ENCODE assay signal across 8 cellular contexts in the genomic region with DNA sequence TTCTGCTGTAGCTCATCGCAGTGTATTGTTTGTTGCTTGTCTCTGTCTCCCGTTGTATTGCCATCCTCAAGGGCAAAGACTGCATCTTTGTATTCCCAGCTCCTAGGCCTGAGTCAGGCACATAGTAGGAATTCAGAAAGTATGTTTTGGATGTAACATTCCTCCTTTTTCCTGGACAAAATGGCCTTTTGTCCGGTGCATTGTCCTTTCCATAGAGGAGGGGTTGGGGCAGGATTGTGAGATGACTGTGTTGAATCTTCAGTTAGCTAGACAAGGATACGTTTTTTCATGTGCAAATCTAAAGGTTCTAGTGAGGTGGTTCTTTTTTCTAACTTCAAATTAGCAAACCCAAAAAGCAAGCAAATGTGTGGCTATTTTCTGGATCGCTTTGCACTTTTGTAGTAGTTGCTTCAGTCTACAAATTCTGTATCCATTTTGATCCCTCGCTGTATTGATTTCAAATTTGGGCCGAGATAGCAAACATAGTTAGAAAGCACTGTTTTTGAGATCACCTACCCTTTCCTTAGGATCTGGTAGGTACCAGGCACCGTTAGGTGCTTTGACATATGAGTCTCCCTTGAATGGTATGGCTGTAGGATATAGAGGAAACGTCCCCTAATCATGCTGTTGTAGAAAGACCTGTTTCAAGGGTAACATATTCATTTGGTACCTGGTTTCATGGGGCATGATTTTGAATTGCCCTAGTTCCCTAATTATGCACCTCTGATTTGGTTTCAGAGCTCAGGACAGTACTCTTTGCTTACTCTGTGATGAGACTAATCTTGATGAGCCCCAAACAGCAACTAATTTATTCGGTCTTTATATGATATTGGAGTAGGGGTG.
DNase-seq lines count a peak whose midpoint lies in the region; ATAC-seq and TF ChIP-seq lines count a peak whose summit lies in the region.

No MANE protein-coding gene starts in this region.

- DNase-seq in AG09309 (ENCODE audit: low read depth), result no peak
- no peak for DNase-seq in central memory CD8-positive, alpha-beta T cell (ENCODE audit: low spot score in 2 of 2)
- DNase-seq in NCI-H524 (lab: John Stamatoyannopoulos, UW), result no peak
- no peak for DNase-seq in NCI-H1436 treated with DMSO at 0.1 percent for 48 hours (lab: John Stamatoyannopoulos, UW)
- DNase-seq in activated CD4-positive, CD25-positive, alpha-beta regulatory T cell (lab: John Stamatoyannopoulos, UW), result no peak

- H3K9me3 ChIP-seq in HUES6 (ENCODE audit: control insufficient read depth, insufficient read depth, low read depth, low read length) (no peaks in the 10 kb centered on the region), mucosa of rectum (ENCODE audit: control insufficient read depth in 2 of 2, low read length in 2 of 2) (no peaks in the 10 kb centered on the region)

- H3K27ac Mint-ChIP-seq in central memory CD8-positive, alpha-beta T cell (ENCODE audit: low read depth), result peak overlapping the region; percentile 90

- no peaks in the 10 kb centered on the region for H3K27me3 ChIP-seq in HUES6 (ENCODE audit: control insufficient read depth, insufficient read depth, low read length)
- H3K27me3 ChIP-seq in mucosa of rectum (ENCODE audit: control insufficient read depth in 2 of 2, insufficient read depth in 2 of 2, low read length in 2 of 2), result no peaks in the 10 kb centered on the region

- H3K4me3 ChIP-seq in AG09309 (ENCODE audit: control insufficient read depth, low read depth, low read length) (peak overlapping the region; percentile 89), HUES6 (ENCODE audit: low read depth, low read length) (peak overlapping the region; percentile 85), mucosa of rectum (ENCODE audit: low read length in 2 of 2) (peak overlapping the region; percentile 68 to 90)

- no peak for TF ChIP-seq CTCF in AG09309 (IDR thresholded peaks at IDR 0.05; ENCODE audit: control insufficient read depth, insufficient read depth, low read depth, low read length, missing control alignments)

- H3K4me1 ChIP-seq in HUES6 (ENCODE audit: control insufficient read depth, insufficient read depth, low read length) (peaks cover 12% of the 10 kb centered on the region), mucosa of rectum (ENCODE audit: control insufficient read depth in 2 of 2, insufficient read depth in 2 of 2, low read length in 2 of 2) (peaks cover 4 to 7% of the 10 kb centered on the region in 2 donors)

- no peaks in the 10 kb centered on the region for H3K9me3 Mint-ChIP-seq in central memory CD8-positive, alpha-beta T cell

- ATAC-seq in central memory CD8-positive, alpha-beta T cell (replicated peaks; ENCODE audit: extremely low read depth, poor library complexity, severe bottlenecking), result no peak
- ATAC-seq in HG02885 (IDR thresholded peaks at IDR 0.05; ENCODE audit: poor library complexity, unreplicated experiment), result no peak

- H3K27ac ChIP-seq in HUES6 (ENCODE audit: low read depth, low read length) (peak overlapping the region; percentile 97; the same call in 1 of the 2 replicates), mucosa of rectum (ENCODE audit: low read depth in 2 of 2, low read length in 2 of 2) (no peak overlapping the region)

- peaks cover 27% of the 10 kb centered on the region for H3K36me3 Mint-ChIP-seq in central memory CD8-positive, alpha-beta T cell (ENCODE audit: insufficient read depth)

- H3K4me1 Mint-ChIP-seq in central memory CD8-positive, alpha-beta T cell, result peaks cover 25% of the 10 kb centered on the region

- H3K36me3 ChIP-seq in HUES6 (ENCODE audit: control insufficient read depth, insufficient read depth, low read length) (peaks cover 35% of the 10 kb centered on the region), mucosa of rectum (ENCODE audit: control insufficient read depth in 2 of 2, insufficient read depth in 2 of 2, low read length in 2 of 2) (peaks cover 12 to 15% of the 10 kb centered on the region in 2 donors)

- H3K4me3 Mint-ChIP-seq in central memory CD8-positive, alpha-beta T cell, result peak overlapping the region; percentile 93

- H3K27me3 Mint-ChIP-seq in central memory CD8-positive, alpha-beta T cell, result no peaks in the 10 kb centered on the region

- H3K9ac ChIP-seq in HUES6 (ENCODE audit: low read length) (peak overlapping the region; percentile 96), mucosa of rectum (ENCODE audit: low read depth in 1 of 2, low read length in 2 of 2) (peak overlapping the region in 1 of 2 donors; percentile 87)
